In genomic region chr12:118188690-118189371, GRCh38 we compare ENCODE assay signal across 1 cellular context.
TF ChIP-seq lines count a peak whose summit lies in the region.

No MANE protein-coding gene starts in this region.

TF ChIP-seq in IMR-90, 13 proteins besides CTCF, POLR2A, EP300 and RAD21 (continued from another document):
- peak; percentile 60; the same call in 1 of the 2 replicates for TF ChIP-seq MAZ (IDR thresholded peaks at IDR 0.05; ENCODE audit: borderline replicate concordance, low read depth, low read length)
- TF ChIP-seq CHD1 (IDR thresholded peaks at IDR 0.05; ENCODE audit: low read depth, low read length) = no peak
- TF ChIP-seq USF2 (IDR thresholded peaks at IDR 0.05; ENCODE audit: low read depth, low read length) = peak; percentile 77
- peak; percentile 45; the same call in 1 of the 2 replicates for TF ChIP-seq BHLHE40 (IDR thresholded peaks at IDR 0.05; ENCODE audit: low read depth, low read length)
